ENCODE assay signal across 9 cellular contexts in the genomic region with DNA sequence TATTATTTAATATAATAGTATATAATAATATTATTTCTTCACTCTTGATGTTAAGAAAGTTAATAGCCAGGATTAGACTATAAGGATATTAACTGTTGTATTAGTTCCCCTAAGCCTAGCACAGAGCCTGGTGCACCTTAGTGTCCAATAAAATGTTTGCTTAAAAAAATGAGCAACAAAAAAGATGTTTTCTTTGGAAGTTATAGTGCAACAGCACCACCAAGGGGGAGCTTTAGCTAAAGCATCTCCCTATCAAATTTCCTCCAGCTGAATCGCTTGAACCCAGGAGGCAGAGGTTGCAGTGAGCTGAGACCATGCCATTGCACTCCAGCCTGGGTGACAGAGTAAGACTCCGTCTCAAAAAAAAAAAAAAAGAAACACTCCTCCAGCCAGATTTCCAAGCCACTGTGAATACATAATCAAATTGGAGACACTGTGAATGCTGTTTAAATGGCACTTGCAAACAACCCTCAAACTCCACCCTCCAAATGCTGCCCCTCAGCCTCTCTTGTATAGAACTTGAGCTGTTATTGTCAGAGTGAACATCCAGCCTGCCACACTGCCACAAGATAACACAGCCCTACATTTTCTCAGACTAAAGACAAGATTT.
DNase-seq lines count a peak whose midpoint lies in the region; FAIRE-seq and TF ChIP-seq lines count a peak whose summit lies in the region.
"Had no signal": no experiment of that assay in that cellular context is flagged by ENCODE, and none has a peak within 500 bp of the region (broad histone marks: within the 10 kb centered on the region; RNA-seq: fewer than 3 reads in every experiment).

No MANE protein-coding gene starts in this region.

- peaks cover 0 to 5% (median 3%) of the 10 kb centered on the region in 5 experiments for H3K9me3 Mint-ChIP-seq in brain

- peak; percentile 12 for DNase-seq in NCI-H1092 (lab: John Stamatoyannopoulos, UW)
- DNase-seq in NCI-H1092 treated with DMSO at 0.1 percent for 48 hours (lab: John Stamatoyannopoulos, UW): no peak
- DNase-seq in M059J (ENCODE audit: low read depth): peak; percentile 33
- peak; percentile 39 for DNase-seq in myocyte (ENCODE audit: low read depth)
- no peak for DNase-seq in SHP77 (lab: John Stamatoyannopoulos, UW)
- DNase-seq in SHP77 treated with DMSO at 0.1 percent for 48 hours (lab: John Stamatoyannopoulos, UW): no peak
- no peak for DNase-seq in GM12891 (ENCODE audit: insufficient read length, low spot score)

- no peak overlapping the region for H3K27ac Mint-ChIP-seq in brain

- FAIRE-seq in GM12891 (lab: Jason Lieb, UNC): no peak
- FAIRE-seq: TTC549 had no signal

- peaks cover 32% of the 10 kb centered on the region for H3K36me3 Mint-ChIP-seq in brain

- H3K27me3 Mint-ChIP-seq in brain: no peaks in the 10 kb centered on the region

- H3K4me1 Mint-ChIP-seq in brain: no peaks in the 10 kb centered on the region

- H3K4me3 Mint-ChIP-seq in brain: no peak overlapping the region

- no peak for TF ChIP-seq POLR2A in GM12891 (IDR thresholded peaks at IDR 0.05; ENCODE audit: low read depth, low read length)

- peak; percentile 60 to 70 for TF ChIP-seq CTCF in brain (conservative IDR thresholded peaks at IDR 0.05)

TF ChIP-seq in GM12891, 5 proteins besides CTCF, POLR2A, EP300 and RAD21:
- no peak for TF ChIP-seq PAX5 (IDR thresholded peaks at IDR 0.05; ENCODE audit: insufficient read depth, low read length, severe bottlenecking)
- TF ChIP-seq TAF1 (IDR thresholded peaks at IDR 0.05; ENCODE audit: low read depth, low read length): no peak
- TF ChIP-seq POLR2AphosphoS5 (IDR thresholded peaks at IDR 0.05; ENCODE audit: low read depth, low read length): no peak
- TF ChIP-seq SPI1 (IDR thresholded peaks at IDR 0.05; ENCODE audit: low read depth, low read length): no peak
- TF ChIP-seq POU2F2 (IDR thresholded peaks at IDR 0.05; ENCODE audit: low read depth, low read length): no peak

Comparison
In these comparisons a context has a peak if more than half of its experiments do, and no peak if none do; other contexts are left out.
1. DNase-seq: peak in NCI-H1092 (single experiment), M059J (single experiment) and myocyte (single experiment); none in NCI-H1092 treated with DMSO at 0.1 percent for 48 hours (single experiment), SHP77 (0 of 2), SHP77 treated with DMSO at 0.1 percent for 48 hours (single experiment) and GM12891 (single experiment).